Comparison of ENCODE assay signal across 8 cellular contexts in the genomic region with DNA sequence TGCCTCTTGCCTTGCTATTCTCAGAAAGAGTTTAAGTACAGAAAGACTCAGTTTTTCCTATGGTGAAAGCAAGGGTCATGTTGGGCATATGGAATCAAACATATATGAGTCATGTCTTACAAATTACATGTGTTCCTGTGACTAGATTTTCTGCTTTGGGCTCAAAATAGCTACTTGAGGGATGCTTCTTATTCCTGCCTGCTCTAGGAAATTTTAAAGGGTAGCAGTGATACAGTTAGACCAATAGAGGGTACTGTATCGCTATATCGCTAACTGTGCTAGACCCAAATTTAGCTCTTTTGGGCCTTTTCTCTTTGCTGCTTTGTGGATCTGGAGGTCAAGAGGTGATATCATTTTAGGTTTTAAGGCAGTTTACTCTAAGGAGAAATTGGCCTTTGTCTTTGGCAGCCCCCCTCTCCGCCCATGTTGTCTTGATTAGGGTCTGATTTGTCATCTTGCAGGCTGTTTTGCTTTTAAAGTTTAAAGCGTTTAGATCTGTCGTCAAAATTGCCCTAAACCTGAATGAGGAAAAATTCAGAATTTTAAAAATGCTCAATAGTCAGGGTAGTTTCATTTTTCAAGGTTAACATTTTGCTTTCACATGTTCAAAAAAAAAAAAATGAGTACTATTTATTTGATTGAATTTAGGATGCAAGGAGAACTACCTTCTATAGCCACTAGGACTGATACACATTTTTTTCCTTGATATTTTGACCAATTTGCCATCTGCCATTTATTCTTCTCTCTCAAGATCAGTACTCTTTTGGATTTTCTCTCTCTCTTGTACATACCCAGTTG. TPM values are rescaled to one million over a fixed set of nuclear protein-coding genes. Genes with fewer than 3 reads are reported as not detected.
DNase-seq lines count a peak whose midpoint lies in the region; ATAC-seq and TF ChIP-seq lines count a peak whose summit lies in the region.

No MANE protein-coding gene starts in this region.

- DNase-seq in GM03348 (ENCODE audit: low spot score) = peak; percentile 42
- peak; percentile 51 for DNase-seq in NB4 (ENCODE audit: low read depth)
- peak; percentile 70 for DNase-seq in cerebellar cortex (ENCODE audit: low spot score)
- DNase-seq in natural killer cell = no peak
- DNase-seq in NCI-H1930 (lab: John Stamatoyannopoulos, UW) = no peak
- DNase-seq in NCI-H524 treated with DMSO at 0.1 percent for 48 hours (lab: John Stamatoyannopoulos, UW) = no peak
- no peak for DNase-seq in activated CD4-positive, alpha-beta T cell treated with anti-CD3 and anti-CD28 coated beads, Interleukin-2, amount 50 U/mL, for 1 hour

- intact Hi-C loops in natural killer cell (cut with micrococcal nuclease) = loop anchor here (1.0 to 10.0 kb wide), 3 partner anchors 22 to 135 kb away; no protein-coding TSS in a partner anchor

- H3K9me3 Mint-ChIP-seq in natural killer cell = no peaks in the 10 kb centered on the region

- H3K27me3 Mint-ChIP-seq in natural killer cell (ENCODE audit: low read depth in 2 of 2) = no peaks in the 10 kb centered on the region

- H3K27ac Mint-ChIP-seq in natural killer cell = peak overlapping the region; percentile 66 to 89

- H3K4me3 ChIP-seq in NB4 (ENCODE audit: low read depth, low read length) = no peak overlapping the region

- no peak for TF ChIP-seq POLR2A in NB4 (IDR thresholded peaks at IDR 0.05; ENCODE audit: extremely low read depth, insufficient read length)

- H3K36me3 Mint-ChIP-seq in natural killer cell = no peaks in the 10 kb centered on the region

- ATAC-seq in natural killer cell (peak; percentile 78 to 85 (median 85)), GM18907 (IDR thresholded peaks at IDR 0.05; ENCODE audit: unreplicated experiment) (no peak)

- TF ChIP-seq CTCF in NB4 (IDR thresholded peaks at IDR 0.05; ENCODE audit: low read depth, low read length) = peak; percentile 47
- TF ChIP-seq CTCF in natural killer cell (IDR thresholded peaks at IDR 0.05) = peak; percentile 61

- peak overlapping the region; percentile 47 for H3K4me3 Mint-ChIP-seq in natural killer cell

- peaks cover 82 to 84% of the 10 kb centered on the region in 2 donors for H3K4me1 Mint-ChIP-seq in natural killer cell

RNA-seq across cellular contexts. Expression of gene NFATC3, which starts 8.8 kb away (rescaled TPM):
- total RNA-seq in natural killer cell = 100 to 1,000 TPM; 241 to 282 (median 263) TPM

Comparison
In these comparisons a context has a peak if more than half of its experiments do, and no peak if none do; other contexts are left out.
1. DNase-seq: peak in GM03348 (single experiment), NB4 (single experiment) and cerebellar cortex (single experiment); none in natural killer cell (single experiment), NCI-H1930 (0 of 2), NCI-H524 treated with DMSO at 0.1 percent for 48 hours (single experiment) and activated CD4-positive, alpha-beta T cell treated with anti-CD3 and anti-CD28 coated beads, Interleukin-2, amount 50 U/mL, for 1 hour (single experiment).